8 cellular contexts compared by ENCODE assay signal in genomic region chr15:90883971-90884718, GRCh38. TPM values are rescaled to one million over a fixed set of nuclear protein-coding genes. Genes with fewer than 3 reads are reported as not detected.
DNase-seq lines count a peak whose midpoint lies in the region; ATAC-seq, FAIRE-seq and TF ChIP-seq lines count a peak whose summit lies in the region.

TSS of gene FES (plus strand) at chr15:90884504. CDS start at chr15:90885046, 542 bp downstream.

- no peaks in the 10 kb centered on the region for H3K27me3 Mint-ChIP-seq in activated naive CD8-positive, alpha-beta T cell treated with anti-CD3 and anti-CD28 coated beads, Interleukin-2, amount 10 ng/mL, durations not matched to agents 7 days and 5 days
- H3K27me3 Mint-ChIP-seq in activated naive CD8-positive, alpha-beta T cell treated with anti-CD3 and anti-CD28 coated beads for 36 hours = peaks cover 4% of the 10 kb centered on the region
- peaks cover 2% of the 10 kb centered on the region for H3K27me3 Mint-ChIP-seq in astrocyte (ENCODE audit: low read depth, unreplicated experiment)

- no peaks in the 10 kb centered on the region for H3K9me3 Mint-ChIP-seq in activated naive CD8-positive, alpha-beta T cell treated with anti-CD3 and anti-CD28 coated beads, Interleukin-2, amount 10 ng/mL, durations not matched to agents 7 days and 5 days
- no peaks in the 10 kb centered on the region for H3K9me3 Mint-ChIP-seq in activated naive CD8-positive, alpha-beta T cell treated with anti-CD3 and anti-CD28 coated beads for 36 hours
- H3K9me3 Mint-ChIP-seq in astrocyte (ENCODE audit: unreplicated experiment) = no peaks in the 10 kb centered on the region

- POLR2A ChIA-PET in activated naive CD8-positive, alpha-beta T cell treated with anti-CD3 and anti-CD28 coated beads, Interleukin-2, amount 10 ng/mL, durations not matched to agents 7 days and 5 days (lab: Charles Lee) = interaction anchor here (0.9 to 2.4 kb wide), 5 partner anchors 10 to 236 kb away, joined by 3 to 11 read pairs (median 4); partner anchors contain the start of gene MAN2A2

- H3K9ac ChIP-seq in astrocyte (ENCODE audit: low read length) = peak within 1 kb of the TSS; percentile 79
- peak within 1 kb of the TSS; percentile 86 for H3K9ac ChIP-seq in skeletal muscle satellite cell (ENCODE audit: low read depth, low read length)

- no peak for ATAC-seq in activated naive CD8-positive, alpha-beta T cell treated with anti-CD3 and anti-CD28 coated beads, Interleukin-2, amount 10 ng/mL, durations not matched to agents 7 days and 5 days (ENCODE audit: low read depth)

- FAIRE-seq in astrocyte (lab: Jason Lieb, UNC) = no peak

- H3K4me2 ChIP-seq in astrocyte (ENCODE audit: low read length) (peak within 1 kb of the TSS; percentile 82), skeletal muscle satellite cell (ENCODE audit: low read length) (peak within 1 kb of the TSS; percentile 74)

- H3K36me3 Mint-ChIP-seq in activated naive CD8-positive, alpha-beta T cell treated with anti-CD3 and anti-CD28 coated beads, Interleukin-2, amount 10 ng/mL, durations not matched to agents 7 days and 5 days = peaks cover 9% of the 10 kb centered on the region
- peaks cover 7% of the 10 kb centered on the region for H3K36me3 Mint-ChIP-seq in activated naive CD8-positive, alpha-beta T cell treated with anti-CD3 and anti-CD28 coated beads for 36 hours
- H3K36me3 Mint-ChIP-seq in astrocyte (ENCODE audit: low read depth, unreplicated experiment) = peaks cover 3% of the 10 kb centered on the region

- peak within 1 kb of the TSS; percentile 64 for H2AFZ ChIP-seq in astrocyte (ENCODE audit: low read depth, low read length)

- no peaks in the 10 kb centered on the region for H3K79me2 ChIP-seq in astrocyte (ENCODE audit: insufficient read depth, low read length)

- peaks cover 18% of the 10 kb centered on the region for H3K4me1 Mint-ChIP-seq in activated naive CD8-positive, alpha-beta T cell treated with anti-CD3 and anti-CD28 coated beads, Interleukin-2, amount 10 ng/mL, durations not matched to agents 7 days and 5 days
- peaks cover 8% of the 10 kb centered on the region for H3K4me1 Mint-ChIP-seq in activated naive CD8-positive, alpha-beta T cell treated with anti-CD3 and anti-CD28 coated beads for 36 hours
- H3K4me1 Mint-ChIP-seq in astrocyte (ENCODE audit: low read depth, unreplicated experiment) = no peaks in the 10 kb centered on the region

- H3K27me3 ChIP-seq in astrocyte (ENCODE audit: insufficient read depth, low read length) (no peaks in the 10 kb centered on the region), skeletal muscle satellite cell (ENCODE audit: control insufficient read depth, insufficient read depth, low read length) (no peaks in the 10 kb centered on the region)

- peak within 1 kb of the TSS; percentile 33 for H3K4me3 ChIP-seq in astrocyte (ENCODE audit: insufficient read depth, low read depth, low read length)
- H3K4me3 ChIP-seq in iPS-18c (ENCODE audit: insufficient read depth, low read depth, low read length) = peak within 1 kb of the TSS; percentile 31
- H3K4me3 ChIP-seq in skeletal muscle satellite cell (ENCODE audit: low read length) = peak within 1 kb of the TSS; percentile 57

- peak within 1 kb of the TSS; percentile 60 for H3K4me3 Mint-ChIP-seq in activated naive CD8-positive, alpha-beta T cell treated with anti-CD3 and anti-CD28 coated beads, Interleukin-2, amount 10 ng/mL, durations not matched to agents 7 days and 5 days
- H3K4me3 Mint-ChIP-seq in activated naive CD8-positive, alpha-beta T cell treated with anti-CD3 and anti-CD28 coated beads for 36 hours = no peak within 1 kb of the TSS
- no peak within 1 kb of the TSS for H3K4me3 Mint-ChIP-seq in astrocyte (ENCODE audit: unreplicated experiment)

- H3K4me1 ChIP-seq in astrocyte (ENCODE audit: insufficient read depth, low read length) (peaks cover 20% of the 10 kb centered on the region), skeletal muscle satellite cell (ENCODE audit: control insufficient read depth, insufficient read depth, low read length) (peaks cover 20% of the 10 kb centered on the region)

- H4K20me1 ChIP-seq in astrocyte (ENCODE audit: insufficient read depth, low read length) = no peaks in the 10 kb centered on the region

- no peak for DNase-seq in activated naive CD8-positive, alpha-beta T cell treated with anti-CD3 and anti-CD28 coated beads, Interleukin-2, amount 10 ng/mL, durations not matched to agents 7 days and 5 days
- DNase-seq in activated naive CD8-positive, alpha-beta T cell treated with anti-CD3 and anti-CD28 coated beads for 36 hours = no peak
- DNase-seq in astrocyte (ENCODE audit: low read depth) (no peak), NCI-H146 treated with DMSO at 0.1 percent for 48 hours (lab: John Stamatoyannopoulos, UW; ENCODE audit: unreplicated experiment) (no peak), NCI-H2196 (lab: John Stamatoyannopoulos, UW; ENCODE audit: unreplicated experiment) (no peak), SW480 (ENCODE audit: low spot score) (no peak)

- peak within 1 kb of the TSS; percentile 81 for H3K27ac Mint-ChIP-seq in activated naive CD8-positive, alpha-beta T cell treated with anti-CD3 and anti-CD28 coated beads, Interleukin-2, amount 10 ng/mL, durations not matched to agents 7 days and 5 days
- no peak within 1 kb of the TSS for H3K27ac Mint-ChIP-seq in activated naive CD8-positive, alpha-beta T cell treated with anti-CD3 and anti-CD28 coated beads for 36 hours
- H3K27ac Mint-ChIP-seq in astrocyte (ENCODE audit: unreplicated experiment) = peak within 1 kb of the TSS; percentile 78

- H3K9me3 ChIP-seq in astrocyte (ENCODE audit: insufficient read depth, low read depth, low read length) (no peaks in the 10 kb centered on the region), iPS-18c (ENCODE audit: control insufficient read depth, insufficient read depth, low read length) (no peaks in the 10 kb centered on the region), skeletal muscle satellite cell (replicated peaks; ENCODE audit: low read length) (no peaks in the 10 kb centered on the region)

- H3K36me3 ChIP-seq in astrocyte (ENCODE audit: insufficient read depth, low read length) (peaks cover under 1% of the 10 kb centered on the region), skeletal muscle satellite cell (ENCODE audit: insufficient read depth, low read length) (peaks cover 34% of the 10 kb centered on the region)

- H3K27ac ChIP-seq in astrocyte (ENCODE audit: low read depth, low read length) = peak within 1 kb of the TSS; percentile 25

- no peak for TF ChIP-seq CTCF in astrocyte (IDR thresholded peaks at IDR 0.05; ENCODE audit: insufficient read depth, low read depth, low read length)

RNA-seq across cellular contexts. Expression of gene FES, which starts in this region (rescaled TPM):
- total RNA-seq in activated naive CD8-positive, alpha-beta T cell treated with anti-CD3 and anti-CD28 coated beads, Interleukin-2, amount 10 ng/mL, durations not matched to agents 7 days and 5 days = 1 to 10 TPM; 6.2 to 7.5 TPM
- total RNA-seq in activated naive CD8-positive, alpha-beta T cell treated with anti-CD3 and anti-CD28 coated beads for 36 hours = 1 to 10 TPM; 2.1 to 2.5 TPM
- 4.4 and 7.2 TPM in 2 replicates for total RNA-seq in astrocyte
- 10.7 and 18.8 TPM in 2 replicates for total RNA-seq in skeletal muscle satellite cell (2012; rRNA removed)
